ENCODE assay signal across 8 cellular contexts in the genomic region with DNA sequence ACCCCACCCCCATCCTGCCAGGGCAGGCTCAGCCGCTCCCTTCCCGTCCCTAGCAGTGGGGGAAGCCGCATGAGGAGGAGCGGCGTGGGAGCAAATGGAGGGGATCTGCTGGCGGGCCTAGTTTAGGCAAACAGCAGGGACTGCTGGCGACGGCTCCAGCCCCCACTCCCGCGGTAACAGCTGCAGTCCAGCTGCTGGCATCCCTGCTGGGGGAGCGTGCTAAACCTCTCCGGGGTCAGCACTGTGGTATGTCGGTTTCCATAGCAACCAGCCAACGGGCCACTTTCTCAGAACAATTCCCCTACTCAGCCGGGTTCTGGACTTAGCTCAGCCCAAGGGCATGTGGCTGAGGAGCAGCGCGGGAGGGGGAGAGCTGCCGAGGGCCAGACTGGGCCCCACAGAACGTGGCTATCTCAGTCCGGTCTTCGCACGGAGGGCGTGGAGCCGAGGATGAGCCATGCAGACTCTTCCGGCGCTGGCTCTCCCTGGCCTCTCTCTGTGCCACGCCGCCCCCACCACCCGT.
DNase-seq lines count a peak whose midpoint lies in the region; ATAC-seq and TF ChIP-seq lines count a peak whose summit lies in the region.

No MANE protein-coding gene starts in this region.

- H3K27me3 ChIP-seq in skeletal muscle tissue (ENCODE audit: control insufficient read depth in 3 of 3, insufficient read depth in 3 of 3, low read length in 3 of 3), result no peaks in the 10 kb centered on the region

- no peak overlapping the region for H3K27ac Mint-ChIP-seq in Calu3 (ENCODE audit: unreplicated experiment)

- H3K9me3 ChIP-seq in skeletal muscle tissue (ENCODE audit: control insufficient read depth in 3 of 3, low read length in 3 of 3), result no peaks in the 10 kb centered on the region
- no peaks in the 10 kb centered on the region for H3K9me3 ChIP-seq in OCI-LY7 (ENCODE audit: low read length)

- peak; percentile 30 for DNase-seq in HEK293T (ENCODE audit: extremely low spot score)
- DNase-seq in cardiac fibroblast (ENCODE audit: low read depth in 2 of 2), result peak; percentile 97 to 99
- peak; percentile 89 for DNase-seq in iPS-NIHi7 (ENCODE audit: extremely low spot score)
- DNase-seq in GF-D8 (lab: John Stamatoyannopoulos, UW), result no peak
- DNase-seq in Calu3, result no peak
- DNase-seq in OCI-LY7 (ENCODE audit: low spot score), result no peak

- no peaks in the 10 kb centered on the region for H3K9me3 Mint-ChIP-seq in Calu3 (ENCODE audit: low read depth, unreplicated experiment)

- TF ChIP-seq CTCF in cardiac fibroblast (IDR thresholded peaks at IDR 0.05; ENCODE audit: low read depth, low read length) (no peak), Calu3 (IDR thresholded peaks at IDR 0.05; ENCODE audit: unreplicated experiment) (no peak), OCI-LY7 (conservative IDR thresholded peaks at IDR 0.05; ENCODE audit: low read length) (no peak)

- no peaks in the 10 kb centered on the region for H3K4me1 Mint-ChIP-seq in Calu3 (ENCODE audit: low read depth, unreplicated experiment)

- no peak for ATAC-seq in GM19351 (IDR thresholded peaks at IDR 0.05; ENCODE audit: unreplicated experiment)

- no peak overlapping the region for H3K4me2 ChIP-seq in OCI-LY7 (ENCODE audit: low read length)

- BruUV-seq in Calu3 (replicated peaks; lab: Mats Ljungman, UMichigan), result no TSS peak
- no TSS peak for BruUV-seq in OCI-LY7 (replicated peaks; lab: Mats Ljungman, UMichigan)

- POLR2A ChIA-PET in HEK293T (lab: Yijun Ruan, JAX), result no interaction called here
- POLR2A ChIA-PET in OCI-LY7 (lab: Charles Lee), result no interaction called here

- H3K4me1 ChIP-seq in skeletal muscle tissue (ENCODE audit: control insufficient read depth in 3 of 3, insufficient read depth in 3 of 3, low read length in 3 of 3) (peaks cover 23 to 34% (median 32%) of the 10 kb centered on the region in 3 donors), OCI-LY7 (ENCODE audit: insufficient read depth, low read length, poor library complexity, severe bottlenecking) (no peaks in the 10 kb centered on the region)

- H3K9ac ChIP-seq in skeletal muscle tissue (ENCODE audit: low read depth in 1 of 3, low read length in 3 of 3), result peak overlapping the region in 2 of 3 donors; percentile 0 to 45

- H3K36me3 ChIP-seq in skeletal muscle tissue (ENCODE audit: control insufficient read depth in 3 of 3, insufficient read depth in 3 of 3, low read length in 3 of 3), result no peaks in the 10 kb centered on the region
- no peaks in the 10 kb centered on the region for H3K36me3 ChIP-seq in OCI-LY7 (ENCODE audit: insufficient read depth, low read length)

- H3K27ac ChIP-seq in skeletal muscle tissue (ENCODE audit: low read depth, low read length) (no peak overlapping the region), OCI-LY7 (ENCODE audit: low read depth, low read length, poor library complexity, severe bottlenecking) (no peak overlapping the region)

- H3K4me3 ChIP-seq in cardiac fibroblast (replicated peaks in 1 of 2; ENCODE audit: low read depth in 2 of 2, low read length in 2 of 2), result no peak overlapping the region
- H3K4me3 ChIP-seq in skeletal muscle tissue (ENCODE audit: low read length in 3 of 3), result peak overlapping the region in 1 of 3 donors; percentile 35
- no peak overlapping the region for H3K4me3 ChIP-seq in OCI-LY7 (ENCODE audit: low read depth, low read length, poor library complexity, severe bottlenecking)

- intact Hi-C loops in Calu3 (cut with micrococcal nuclease; ENCODE audit: unreplicated experiment) (no loop called here), OCI-LY7 (cut with micrococcal nuclease; ENCODE audit: unreplicated experiment) (no loop called here)

- H3K27me3 Mint-ChIP-seq in Calu3 (ENCODE audit: unreplicated experiment), result peaks cover 76% of the 10 kb centered on the region

- no peaks in the 10 kb centered on the region for H4K20me1 ChIP-seq in OCI-LY7 (ENCODE audit: insufficient read depth, low read length)

- no peaks in the 10 kb centered on the region for H3K79me2 ChIP-seq in OCI-LY7 (ENCODE audit: insufficient read depth, low read depth, low read length)

- H3K4me3 Mint-ChIP-seq in Calu3 (ENCODE audit: low read depth, unreplicated experiment), result no peak overlapping the region

- H3K9me2 ChIP-seq in OCI-LY7 (ENCODE audit: insufficient read depth, low read length), result no peaks in the 10 kb centered on the region

- H2AFZ ChIP-seq in OCI-LY7 (ENCODE audit: low read length), result no peak overlapping the region

- H3K36me3 Mint-ChIP-seq in Calu3 (ENCODE audit: insufficient read depth, unreplicated experiment), result no peaks in the 10 kb centered on the region

- CTCF ChIA-PET in HEK293T (lab: Yijun Ruan, JAX), result no interaction called here
- CTCF ChIA-PET in Calu3 (lab: Charles Lee), result no interaction called here
- CTCF ChIA-PET in OCI-LY7 (lab: Charles Lee; ENCODE audit: unreplicated experiment), result no interaction called here

TF ChIP-seq in HEK293T, 16 proteins besides CTCF, POLR2A, EP300 and RAD21:
- no peak for TF ChIP-seq FOXA1 (IDR thresholded peaks at IDR 0.05)
- TF ChIP-seq L3MBTL2 (conservative IDR thresholded peaks at IDR 0.05), result no peak
- TF ChIP-seq CTBP1 (IDR thresholded peaks at IDR 0.05; ENCODE audit: borderline replicate concordance), result no peak
- TF ChIP-seq, protein P1, sequence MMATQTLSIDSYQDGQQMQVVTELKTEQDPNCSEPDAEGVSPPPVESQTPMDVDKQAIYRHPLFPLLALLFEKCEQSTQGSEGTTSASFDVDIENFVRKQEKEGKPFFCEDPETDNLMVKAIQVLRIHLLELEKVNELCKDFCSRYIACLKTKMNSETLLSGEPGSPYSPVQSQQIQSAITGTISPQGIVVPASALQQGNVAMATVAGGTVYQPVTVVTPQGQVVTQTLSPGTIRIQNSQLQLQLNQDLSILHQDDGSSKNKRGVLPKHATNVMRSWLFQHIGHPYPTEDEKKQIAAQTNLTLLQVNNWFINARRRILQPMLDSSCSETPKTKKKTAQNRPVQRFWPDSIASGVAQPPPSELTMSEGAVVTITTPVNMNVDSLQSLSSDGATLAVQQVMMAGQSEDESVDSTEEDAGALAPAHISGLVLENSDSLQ (IDR thresholded peaks at IDR 0.05), result no peak
- no peak for TF ChIP-seq SP1 (IDR thresholded peaks at IDR 0.05)
- TF ChIP-seq HDGF (IDR thresholded peaks at IDR 0.05; ENCODE audit: borderline replicate concordance), result no peak
- no peak for TF ChIP-seq NFRKB (IDR thresholded peaks at IDR 0.05)
- TF ChIP-seq FOXM1 (IDR thresholded peaks at IDR 0.05; ENCODE audit: borderline replicate concordance), result no peak
- TF ChIP-seq TARDBP (IDR thresholded peaks at IDR 0.05), result no peak
- TF ChIP-seq ARNT (IDR thresholded peaks at IDR 0.05), result no peak
- no peak for TF ChIP-seq LEF1 (IDR thresholded peaks at IDR 0.05; ENCODE audit: borderline replicate concordance)
- TF ChIP-seq FOXK2 (IDR thresholded peaks at IDR 0.05), result no peak
- TF ChIP-seq ZNF384 (IDR thresholded peaks at IDR 0.05), result no peak
- no peak for TF ChIP-seq BHLHE40 (IDR thresholded peaks at IDR 0.05; ENCODE audit: borderline replicate concordance)
- no peak for TF ChIP-seq SUZ12 (IDR thresholded peaks at IDR 0.05)
- no peak for TF ChIP-seq ELF4 (IDR thresholded peaks at IDR 0.05)

Comparison
In these comparisons a context has a peak if more than half of its experiments do, and no peak if none do; other contexts are left out.
1. DNase-seq: peak in HEK293T (single experiment), cardiac fibroblast (2 of 2) and iPS-NIHi7 (single experiment); none in GF-D8 (single experiment), Calu3 (single experiment) and OCI-LY7 (single experiment).